Comparison of ENCODE assay signal across 8 cellular contexts in genomic region chrX:51395807-51396728, GRCh38.
DNase-seq lines count a peak whose midpoint lies in the region; ATAC-seq and TF ChIP-seq lines count a peak whose summit lies in the region.

No MANE protein-coding gene starts in this region.

- H3K36me3 ChIP-seq in brain microvascular endothelial cell (replicated peaks) (no peaks in the 10 kb centered on the region), lower lobe of right lung (no peaks in the 10 kb centered on the region)

- TF ChIP-seq CTCF in GM12873 (IDR thresholded peaks at IDR 0.05; ENCODE audit: insufficient read depth, low read depth, low read length, missing control alignments) (peak; percentile 23), brain microvascular endothelial cell (IDR thresholded peaks at IDR 0.05; ENCODE audit: low read depth, low read length, missing control alignments) (peak; percentile 24), lower lobe of right lung (IDR thresholded peaks at IDR 0.05) (no peak)

- ATAC-seq in lower lobe of right lung, result peak; percentile 65 to 81
- no peak for ATAC-seq in GM18505 (IDR thresholded peaks at IDR 0.05; ENCODE audit: unreplicated experiment)
- no peak for ATAC-seq in GM21619 (IDR thresholded peaks at IDR 0.05; ENCODE audit: unreplicated experiment)
- ATAC-seq in GM18873 (IDR thresholded peaks at IDR 0.05; ENCODE audit: low FRiP score, unreplicated experiment), result no peak

- intact Hi-C loops in lower lobe of right lung (cut with DNase I), result no loop called here

- H3K4me1 ChIP-seq in lower lobe of right lung, result no peaks in the 10 kb centered on the region

- no peak for TF ChIP-seq POLR2A in GM18505 (IDR thresholded peaks at IDR 0.05; ENCODE audit: borderline replicate concordance, extremely low read depth, insufficient read depth, insufficient read length)

- H3K27me3 ChIP-seq in brain microvascular endothelial cell (replicated peaks) (no peaks in the 10 kb centered on the region), lower lobe of right lung (ENCODE audit: low read depth) (no peaks in the 10 kb centered on the region)

- in situ Hi-C loops in brain microvascular endothelial cell (cut with HindIII; ENCODE audit: low pct_ligation_motif_present, low sequenced_read_pairs), result no loop called here

- peak in 4 of 5 experiments; percentile 18 to 78 (median 50) for DNase-seq in T-helper 2 cell
- no peak for DNase-seq in brain microvascular endothelial cell
- peak; percentile 39 for DNase-seq in lower lobe of right lung
- DNase-seq in stimulated activated CD8-positive, alpha-beta memory T cell treated with anti-CD3 and anti-CD28 coated beads, Interleukin-15, amount 100 ng/mL, for 24 hours (ENCODE audit: low read depth), result peak; percentile 4

- H3K4me3 ChIP-seq in brain microvascular endothelial cell (ENCODE audit: low read depth, low read length), result peak overlapping the region; percentile 43
- peak overlapping the region; percentile 43 for H3K4me3 ChIP-seq in lower lobe of right lung

- H3K9me3 ChIP-seq in lower lobe of right lung, result no peaks in the 10 kb centered on the region

- H3K27ac ChIP-seq in brain microvascular endothelial cell (no peak overlapping the region), lower lobe of right lung (no peak overlapping the region)

Comparison
In these comparisons a context has a peak if more than half of its experiments do, and no peak if none do; other contexts are left out.
1. ATAC-seq: peak in lower lobe of right lung (2 of 2); none in GM18505 (single experiment), GM21619 (single experiment) and GM18873 (single experiment).